9 cellular contexts compared by ENCODE assay signal in the genomic region with DNA sequence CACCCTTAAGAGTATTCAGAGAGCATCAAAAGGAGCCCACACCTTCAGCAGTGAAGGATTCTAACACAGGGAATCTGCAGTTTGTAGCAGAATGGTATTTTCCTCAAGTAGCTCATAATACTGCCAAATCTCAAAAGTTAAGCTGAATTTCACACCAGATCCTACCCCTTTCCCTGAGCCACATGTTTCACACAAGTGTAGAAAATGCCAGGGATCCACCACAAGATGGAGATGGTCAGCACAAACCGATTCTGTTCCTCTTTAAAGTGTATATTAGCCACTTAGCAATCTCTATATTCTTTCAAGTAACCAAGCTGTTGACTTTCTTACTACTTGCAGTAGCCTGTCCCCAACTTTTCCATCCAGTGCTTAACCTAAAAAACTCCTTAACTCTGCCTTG. TPM values are rescaled to one million over a fixed set of nuclear protein-coding genes. Genes with fewer than 3 reads are reported as not detected.
A peak's percentile ranks its signal among the peaks of the same experiment; 100 is the strongest.
DNase-seq lines count a peak whose midpoint lies in the region; ATAC-seq and TF ChIP-seq lines count a peak whose summit lies in the region.
"Had no signal": no experiment of that assay in that cellular context is flagged by ENCODE, and none has a peak within 500 bp of the region (broad histone marks: within the 10 kb centered on the region; RNA-seq: fewer than 3 reads in every experiment).

No MANE protein-coding gene starts in this region.

- CTCF ChIA-PET in WTC11 (lab: Charles Lee), result interaction anchor here (0.6 to 6.8 kb wide), 15 partner anchors 9 to 282 kb away, joined by 3 to 75 read pairs (median 3); a partner anchor contains a TSS

- DNase-seq in COLO829 (ENCODE audit: low spot score), result peak; percentile 18
- DNase-seq in HPDE6-E6E7 (ENCODE audit: extremely low spot score), result peak; percentile 44
- no peak for DNase-seq in WTC11 (ENCODE audit: low spot score)
- DNase-seq in left kidney (ENCODE audit: low read depth, low spot score), result peak; percentile 46
- DNase-seq in activated T-cell treated with anti-CD3 and anti-CD28 coated beads for 4 hours, result no peak
- no peak for DNase-seq in thyroid gland
- DNase-seq in foreskin melanocyte, result no peak
- DNase-seq: activated gamma-delta T cell had no signal

- POLR2A ChIA-PET in WTC11 (lab: Charles Lee), result interaction anchor here (1.6 kb wide), 1 partner anchor 10 kb away, joined by 4 read pairs; no protein-coding TSS in a partner anchor

- no peaks in the 10 kb centered on the region for H3K27me3 Mint-ChIP-seq in WTC11 (ENCODE audit: low read depth)

- intact Hi-C loops in thyroid gland (cut with DNase I), result no loop called here

- TF ChIP-seq CTCF in WTC11 (IDR thresholded peaks at IDR 0.05) (no peak), thyroid gland (IDR thresholded peaks at IDR 0.05) (peak in 2 of 6 experiments; percentile 3 to 25)

- peaks cover 50% of the 10 kb centered on the region for H3K36me3 Mint-ChIP-seq in WTC11

- H3K27ac Mint-ChIP-seq in WTC11, result no peak overlapping the region

- WGBS in thyroid gland, 2 donors, result 24 to 29% methylated on average over 1 of the region's 1 CpG

- H3K4me1 ChIP-seq in thyroid gland, result peaks cover 17 to 18% of the 10 kb centered on the region in 2 donors

- H3K4me1 Mint-ChIP-seq in WTC11, result no peaks in the 10 kb centered on the region

- no peaks in the 10 kb centered on the region for H3K9me3 Mint-ChIP-seq in WTC11

- peak; percentile 53 for ATAC-seq in WTC11
- no peak for ATAC-seq in GM19351 (IDR thresholded peaks at IDR 0.05; ENCODE audit: unreplicated experiment)

- H3K27ac ChIP-seq in thyroid gland, result no peak overlapping the region

- no peak overlapping the region for H3K4me3 ChIP-seq in thyroid gland (replicated peaks in 1 of 3)

- peaks cover 35 to 38% of the 10 kb centered on the region in 2 donors for H3K36me3 ChIP-seq in thyroid gland

- no peak overlapping the region for H3K4me3 Mint-ChIP-seq in WTC11

- no peak for TF ChIP-seq POLR2A in thyroid gland (IDR thresholded peaks at IDR 0.05)

- no peaks in the 10 kb centered on the region for H3K27me3 ChIP-seq in thyroid gland

- H3K9me3 ChIP-seq in thyroid gland, result no peaks in the 10 kb centered on the region

TF ChIP-seq in WTC11, 78 proteins besides CTCF, POLR2A, EP300 and RAD21:
- TF ChIP-seq, protein P1, sequence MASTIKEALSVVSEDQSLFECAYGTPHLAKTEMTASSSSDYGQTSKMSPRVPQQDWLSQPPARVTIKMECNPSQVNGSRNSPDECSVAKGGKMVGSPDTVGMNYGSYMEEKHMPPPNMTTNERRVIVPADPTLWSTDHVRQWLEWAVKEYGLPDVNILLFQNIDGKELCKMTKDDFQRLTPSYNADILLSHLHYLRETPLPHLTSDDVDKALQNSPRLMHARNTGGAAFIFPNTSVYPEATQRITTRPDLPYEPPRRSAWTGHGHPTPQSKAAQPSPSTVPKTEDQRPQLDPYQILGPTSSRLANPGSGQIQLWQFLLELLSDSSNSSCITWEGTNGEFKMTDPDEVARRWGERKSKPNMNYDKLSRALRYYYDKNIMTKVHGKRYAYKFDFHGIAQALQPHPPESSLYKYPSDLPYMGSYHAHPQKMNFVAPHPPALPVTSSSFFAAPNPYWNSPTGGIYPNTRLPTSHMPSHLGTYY (CRISPR knock-in tag; IDR thresholded peaks at IDR 0.05), result no peak
- TF ChIP-seq NFE2L1 (CRISPR knock-in tag; IDR thresholded peaks at IDR 0.05) (no peak), ZNF423 (CRISPR knock-in tag; IDR thresholded peaks at IDR 0.05) (no peak), ZNF121 (CRISPR knock-in tag; IDR thresholded peaks at IDR 0.05) (no peak), GRHL2 (CRISPR knock-in tag; IDR thresholded peaks at IDR 0.05; ENCODE audit: insufficient replicate concordance, severe bottlenecking) (no peak), ZNF263 (CRISPR knock-in tag; IDR thresholded peaks at IDR 0.05; ENCODE audit: low read depth) (no peak), PRRX2 (CRISPR knock-in tag; IDR thresholded peaks at IDR 0.05) (no peak), TP53 (CRISPR knock-in tag; IDR thresholded peaks at IDR 0.05) (no peak), CBFB (CRISPR knock-in tag; IDR thresholded peaks at IDR 0.05; ENCODE audit: low read depth) (no peak), CREB1 (CRISPR knock-in tag; IDR thresholded peaks at IDR 0.05) (no peak)
- TF ChIP-seq, protein P2, sequence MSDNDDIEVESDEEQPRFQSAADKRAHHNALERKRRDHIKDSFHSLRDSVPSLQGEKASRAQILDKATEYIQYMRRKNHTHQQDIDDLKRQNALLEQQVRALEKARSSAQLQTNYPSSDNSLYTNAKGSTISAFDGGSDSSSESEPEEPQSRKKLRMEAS (CRISPR knock-in tag; IDR thresholded peaks at IDR 0.05), result no peak
- TF ChIP-seq, protein P3, sequence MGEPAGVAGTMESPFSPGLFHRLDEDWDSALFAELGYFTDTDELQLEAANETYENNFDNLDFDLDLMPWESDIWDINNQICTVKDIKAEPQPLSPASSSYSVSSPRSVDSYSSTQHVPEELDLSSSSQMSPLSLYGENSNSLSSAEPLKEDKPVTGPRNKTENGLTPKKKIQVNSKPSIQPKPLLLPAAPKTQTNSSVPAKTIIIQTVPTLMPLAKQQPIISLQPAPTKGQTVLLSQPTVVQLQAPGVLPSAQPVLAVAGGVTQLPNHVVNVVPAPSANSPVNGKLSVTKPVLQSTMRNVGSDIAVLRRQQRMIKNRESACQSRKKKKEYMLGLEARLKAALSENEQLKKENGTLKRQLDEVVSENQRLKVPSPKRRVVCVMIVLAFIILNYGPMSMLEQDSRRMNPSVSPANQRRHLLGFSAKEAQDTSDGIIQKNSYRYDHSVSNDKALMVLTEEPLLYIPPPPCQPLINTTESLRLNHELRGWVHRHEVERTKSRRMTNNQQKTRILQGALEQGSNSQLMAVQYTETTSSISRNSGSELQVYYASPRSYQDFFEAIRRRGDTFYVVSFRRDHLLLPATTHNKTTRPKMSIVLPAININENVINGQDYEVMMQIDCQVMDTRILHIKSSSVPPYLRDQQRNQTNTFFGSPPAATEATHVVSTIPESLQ (CRISPR knock-in tag; IDR thresholded peaks at IDR 0.05), result no peak
- TF ChIP-seq, protein P4, sequence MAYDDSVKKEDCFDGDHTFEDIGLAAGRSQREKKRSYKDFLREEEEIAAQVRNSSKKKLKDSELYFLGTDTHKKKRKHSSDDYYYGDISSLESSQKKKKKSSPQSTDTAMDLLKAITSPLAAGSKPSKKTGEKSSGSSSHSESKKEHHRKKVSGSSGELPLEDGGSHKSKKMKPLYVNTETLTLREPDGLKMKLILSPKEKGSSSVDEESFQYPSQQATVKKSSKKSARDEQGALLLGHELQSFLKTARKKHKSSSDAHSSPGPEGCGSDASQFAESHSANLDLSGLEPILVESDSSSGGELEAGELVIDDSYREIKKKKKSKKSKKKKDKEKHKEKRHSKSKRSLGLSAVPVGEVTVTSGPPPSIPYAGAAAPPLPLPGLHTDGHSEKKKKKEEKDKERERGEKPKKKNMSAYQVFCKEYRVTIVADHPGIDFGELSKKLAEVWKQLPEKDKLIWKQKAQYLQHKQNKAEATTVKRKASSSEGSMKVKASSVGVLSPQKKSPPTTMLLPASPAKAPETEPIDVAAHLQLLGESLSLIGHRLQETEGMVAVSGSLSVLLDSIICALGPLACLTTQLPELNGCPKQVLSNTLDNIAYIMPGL (CRISPR knock-in tag; IDR thresholded peaks at IDR 0.05), result no peak
- TF ChIP-seq, protein P5, sequence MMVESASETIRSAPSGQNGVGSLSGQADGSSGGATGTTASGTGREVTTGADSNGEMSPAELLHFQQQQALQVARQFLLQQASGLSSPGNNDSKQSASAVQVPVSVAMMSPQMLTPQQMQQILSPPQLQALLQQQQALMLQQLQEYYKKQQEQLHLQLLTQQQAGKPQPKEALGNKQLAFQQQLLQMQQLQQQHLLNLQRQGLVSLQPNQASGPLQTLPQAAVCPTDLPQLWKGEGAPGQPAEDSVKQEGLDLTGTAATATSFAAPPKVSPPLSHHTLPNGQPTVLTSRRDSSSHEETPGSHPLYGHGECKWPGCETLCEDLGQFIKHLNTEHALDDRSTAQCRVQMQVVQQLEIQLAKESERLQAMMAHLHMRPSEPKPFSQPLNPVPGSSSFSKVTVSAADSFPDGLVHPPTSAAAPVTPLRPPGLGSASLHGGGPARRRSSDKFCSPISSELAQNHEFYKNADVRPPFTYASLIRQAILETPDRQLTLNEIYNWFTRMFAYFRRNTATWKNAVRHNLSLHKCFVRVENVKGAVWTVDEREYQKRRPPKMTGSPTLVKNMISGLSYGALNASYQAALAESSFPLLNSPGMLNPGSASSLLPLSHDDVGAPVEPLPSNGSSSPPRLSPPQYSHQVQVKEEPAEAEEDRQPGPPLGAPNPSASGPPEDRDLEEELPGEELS (CRISPR knock-in tag; IDR thresholded peaks at IDR 0.05), result no peak
- TF ChIP-seq, protein P6, sequence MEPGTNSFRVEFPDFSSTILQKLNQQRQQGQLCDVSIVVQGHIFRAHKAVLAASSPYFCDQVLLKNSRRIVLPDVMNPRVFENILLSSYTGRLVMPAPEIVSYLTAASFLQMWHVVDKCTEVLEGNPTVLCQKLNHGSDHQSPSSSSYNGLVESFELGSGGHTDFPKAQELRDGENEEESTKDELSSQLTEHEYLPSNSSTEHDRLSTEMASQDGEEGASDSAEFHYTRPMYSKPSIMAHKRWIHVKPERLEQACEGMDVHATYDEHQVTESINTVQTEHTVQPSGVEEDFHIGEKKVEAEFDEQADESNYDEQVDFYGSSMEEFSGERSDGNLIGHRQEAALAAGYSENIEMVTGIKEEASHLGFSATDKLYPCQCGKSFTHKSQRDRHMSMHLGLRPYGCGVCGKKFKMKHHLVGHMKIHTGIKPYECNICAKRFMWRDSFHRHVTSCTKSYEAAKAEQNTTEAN (CRISPR knock-in tag; IDR thresholded peaks at IDR 0.05), result no peak

RNA-seq across cellular contexts. Expression of a gene that starts 13.2 kb away (rescaled TPM):
- total RNA-seq in WTC11 (2021) (35.5 to 38.4 TPM (median 38.0 TPM) in 3 replicates), thyroid gland (1 to 10 TPM in 1 of 4 donors, under 1 TPM in 3; 0.24 to 1.2 (median 0.55) TPM)

Comparison
In these comparisons a context has a peak if more than half of its experiments do, and no peak if none do; other contexts are left out.
1. DNase-seq: peak in COLO829 (single experiment), HPDE6-E6E7 (single experiment) and left kidney (single experiment); none in WTC11 (single experiment), activated T-cell treated with anti-CD3 and anti-CD28 coated beads for 4 hours (single experiment), thyroid gland (0 of 2) and foreskin melanocyte (single experiment).
2. RNA of a gene that starts 13.2 kb away (total RNA-seq): 35.5 to 38.4 TPM in WTC11; 0.24 to 1.2 TPM in thyroid gland; every median in the first group is over 10 times any median in the second.